ENCODE assay signal across 1 cellular context in genomic region chr5:150085191-150085912, GRCh38.
TF ChIP-seq lines count a peak whose summit lies in the region.

No MANE protein-coding gene starts in this region.

TF ChIP-seq in SK-N-SH, 30 proteins besides CTCF, POLR2A, EP300 and RAD21 (continued from another document):
- no peak for TF ChIP-seq ZBTB33 (IDR thresholded peaks at IDR 0.05; ENCODE audit: borderline replicate concordance, low read depth)
- no peak for TF ChIP-seq JUND (IDR thresholded peaks at IDR 0.05)
- no peak for TF ChIP-seq FOXM1 (IDR thresholded peaks at IDR 0.05; ENCODE audit: low read depth)
